ENCODE assay signal across 28 cellular contexts in the genomic region with DNA sequence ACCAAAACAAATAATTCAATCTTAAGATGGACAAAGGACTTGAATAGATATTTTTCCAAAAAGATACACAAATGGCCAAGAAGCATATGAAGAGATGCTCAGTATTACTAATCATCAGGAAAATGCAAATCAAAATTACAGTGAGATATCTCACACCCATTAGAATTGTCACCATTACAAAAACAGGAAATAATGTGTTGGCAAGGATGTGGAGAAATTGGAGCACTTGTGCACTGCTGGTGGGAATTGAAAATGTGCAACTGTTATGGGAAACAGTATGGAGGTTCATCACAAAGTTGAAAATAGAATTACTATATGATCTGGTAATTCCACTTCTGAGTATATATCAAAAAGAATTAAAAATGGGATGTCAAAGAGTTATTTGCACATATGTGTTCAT.
DNase-seq lines count a peak whose midpoint lies in the region; ATAC-seq and TF ChIP-seq lines count a peak whose summit lies in the region.
"Had no signal": no experiment of that assay in that cellular context is flagged by ENCODE, and none has a peak within 500 bp of the region (broad histone marks: within the 10 kb centered on the region; RNA-seq: fewer than 3 reads in every experiment).

No MANE protein-coding gene starts in this region.

- intact Hi-C loops in OCI-LY7 (cut with micrococcal nuclease; ENCODE audit: unreplicated experiment), result no loop called here

- H3K36me3 Mint-ChIP-seq in stimulated activated effector memory CD8-positive, alpha-beta T cell treated with anti-CD3 and anti-CD28 coated beads, Interleukin-12 subunit alpha, Interleukin-12 subunit beta, amount 100 ng/mL, for 72 hours, result no peaks in the 10 kb centered on the region
- H3K36me3 Mint-ChIP-seq: activated naive CD8-positive, alpha-beta T cell treated with anti-CD3 and anti-CD28 coated beads, Interleukin-2, amount 10 ng/mL, durations not matched to agents 7 days and 5 days; natural killer cell treated with Interleukin-12 subunit alpha and Interleukin-12 subunit beta and Interleukin-15 and Interleukin-18, amount 100 ng/mL, for 72 hours had no signal

- H3K4me1 Mint-ChIP-seq in stimulated activated effector memory CD8-positive, alpha-beta T cell treated with anti-CD3 and anti-CD28 coated beads, Interleukin-12 subunit alpha, Interleukin-12 subunit beta, amount 100 ng/mL, for 72 hours, result no peaks in the 10 kb centered on the region
- H3K4me1 Mint-ChIP-seq: central memory CD8-positive, alpha-beta T cell had no signal

- no peak overlapping the region for H3K4me3 ChIP-seq in BLaER1
- H3K4me3 ChIP-seq in OCI-LY7 (ENCODE audit: low read depth, low read length, poor library complexity, severe bottlenecking), result no peak overlapping the region
- no peak overlapping the region for H3K4me3 ChIP-seq in osteoblast (ENCODE audit: insufficient read depth, low read length)
- H3K4me3 ChIP-seq: dorsolateral prefrontal cortex, heart right ventricle, lung, mucosa of descending colon, SJSA1, thoracic aorta had no signal

- POLR2A ChIA-PET in OCI-LY7 (lab: Charles Lee), result interaction anchor here (1.3 kb wide), 1 partner anchor 10 kb away, joined by 6 read pairs; no protein-coding TSS in a partner anchor

- peaks cover 14% of the 10 kb centered on the region for H3K9me3 ChIP-seq in BLaER1
- peaks cover 10% of the 10 kb centered on the region; the same call in 1 of the 2 replicates for H3K9me3 ChIP-seq in OCI-LY7 (ENCODE audit: low read length)
- no peaks in the 10 kb centered on the region for H3K9me3 ChIP-seq in osteoblast (ENCODE audit: low read depth, low read length)
- H3K9me3 ChIP-seq: BE2C, mucosa of descending colon, SJSA1, thoracic aorta had no signal

- ATAC-seq in GM19351 (IDR thresholded peaks at IDR 0.05; ENCODE audit: unreplicated experiment), result no peak
- no peak for ATAC-seq in stimulated activated effector memory CD8-positive, alpha-beta T cell treated with anti-CD3 and anti-CD28 coated beads, Interleukin-12 subunit alpha, Interleukin-12 subunit beta, amount 100 ng/mL, for 72 hours
- ATAC-seq: stimulated activated naive CD8-positive, alpha-beta T cell treated with anti-CD3 and anti-CD28 coated beads, Interleukin-15, Interleukin-2, amounts not matched to agents 100 U/mL and 50 U/mL, for 24 hours had no signal

- H4K20me1 ChIP-seq in BLaER1 (no peaks in the 10 kb centered on the region), OCI-LY7 (ENCODE audit: insufficient read depth, low read length) (no peaks in the 10 kb centered on the region), osteoblast (ENCODE audit: insufficient read depth, low read length) (no peaks in the 10 kb centered on the region)

- no peaks in the 10 kb centered on the region for H3K36me3 ChIP-seq in BLaER1
- H3K36me3 ChIP-seq in OCI-LY7 (ENCODE audit: insufficient read depth, low read length), result peaks cover 10% of the 10 kb centered on the region; the same call in 1 of the 2 replicates
- no peaks in the 10 kb centered on the region for H3K36me3 ChIP-seq in osteoblast (ENCODE audit: insufficient read depth, low read length)
- H3K36me3 ChIP-seq: BE2C, heart right ventricle, SJSA1, thoracic aorta had no signal

- no peak overlapping the region for H2AFZ ChIP-seq in OCI-LY7 (ENCODE audit: low read length)
- H2AFZ ChIP-seq in osteoblast (ENCODE audit: low read length), result no peak overlapping the region

- peaks cover 23% of the 10 kb centered on the region for H3K4me1 ChIP-seq in BLaER1
- peaks cover 17% of the 10 kb centered on the region for H3K4me1 ChIP-seq in OCI-LY7 (ENCODE audit: insufficient read depth, low read length, poor library complexity, severe bottlenecking)
- H3K4me1 ChIP-seq in osteoblast (ENCODE audit: insufficient read depth, low read length), result peaks cover 16% of the 10 kb centered on the region

- H3K27ac Mint-ChIP-seq in stimulated activated effector memory CD8-positive, alpha-beta T cell treated with anti-CD3 and anti-CD28 coated beads, Interleukin-12 subunit alpha, Interleukin-12 subunit beta, amount 100 ng/mL, for 72 hours, result no peak overlapping the region
- H3K27ac Mint-ChIP-seq: activated naive CD8-positive, alpha-beta T cell treated with anti-CD3 and anti-CD28 coated beads, Interleukin-2, amount 10 ng/mL, durations not matched to agents 7 days and 5 days; activated T-cell treated with anti-CD3 and anti-CD28 coated beads, Interleukin-2, amount 50 U/mL, for 24 hours; natural killer cell treated with Interleukin-12 subunit alpha and Interleukin-12 subunit beta and Interleukin-15 and Interleukin-18, amount 100 ng/mL, for 72 hours had no signal

- H3K79me2 ChIP-seq in OCI-LY7 (ENCODE audit: insufficient read depth, low read depth, low read length), result no peaks in the 10 kb centered on the region
- no peaks in the 10 kb centered on the region for H3K79me2 ChIP-seq in osteoblast (ENCODE audit: insufficient read depth, low read length)

- CTCF ChIA-PET in OCI-LY7 (lab: Charles Lee; ENCODE audit: unreplicated experiment), result no interaction called here

- H3K27ac ChIP-seq in BLaER1 (no peak overlapping the region), OCI-LY7 (ENCODE audit: low read depth, low read length, poor library complexity, severe bottlenecking) (no peak overlapping the region), osteoblast (ENCODE audit: low read depth, low read length) (peak overlapping the region; percentile 80)
- H3K27ac ChIP-seq: RWPE1, SJSA1 had no signal

- no peaks in the 10 kb centered on the region for H3K9me3 Mint-ChIP-seq in stimulated activated effector memory CD8-positive, alpha-beta T cell treated with anti-CD3 and anti-CD28 coated beads, Interleukin-12 subunit alpha, Interleukin-12 subunit beta, amount 100 ng/mL, for 72 hours
- H3K9me3 Mint-ChIP-seq: central memory CD8-positive, alpha-beta T cell; natural killer cell treated with Interleukin-12 subunit alpha and Interleukin-12 subunit beta and Interleukin-15 and Interleukin-18, amount 100 ng/mL, for 72 hours had no signal

- no peak overlapping the region for H3K4me3 Mint-ChIP-seq in stimulated activated effector memory CD8-positive, alpha-beta T cell treated with anti-CD3 and anti-CD28 coated beads, Interleukin-12 subunit alpha, Interleukin-12 subunit beta, amount 100 ng/mL, for 72 hours
- H3K4me3 Mint-ChIP-seq: activated naive CD8-positive, alpha-beta T cell treated with anti-CD3 and anti-CD28 coated beads, Interleukin-2, amount 10 ng/mL, durations not matched to agents 7 days and 5 days; activated T-cell treated with anti-CD3 and anti-CD28 coated beads, Interleukin-2, amount 50 U/mL, for 24 hours; central memory CD8-positive, alpha-beta T cell; natural killer cell treated with Interleukin-12 subunit alpha and Interleukin-12 subunit beta and Interleukin-15 and Interleukin-18, amount 100 ng/mL, for 72 hours had no signal

- H3K27me3 ChIP-seq in BLaER1 (no peaks in the 10 kb centered on the region), osteoblast (ENCODE audit: insufficient read depth, low read length) (no peaks in the 10 kb centered on the region)
- H3K27me3 ChIP-seq: BE2C, dorsolateral prefrontal cortex, heart right ventricle, SJSA1 had no signal

- H3K4me2 ChIP-seq in BLaER1 (peak overlapping the region; percentile 69), OCI-LY7 (ENCODE audit: low read length) (0 out of 2 replicates have a peak overlapping the region, but pooled peaks have one; percentile 46), osteoblast (ENCODE audit: insufficient read depth, low read length) (no peak overlapping the region)

- H3K9ac ChIP-seq in BLaER1, result no peak overlapping the region

- DNase-seq in OCI-LY7 (ENCODE audit: low spot score) (no peak), dermis microvascular lymphatic vessel endothelial cell (ENCODE audit: low read depth in 2 of 2) (peak; percentile 67 to 76), osteoblast (ENCODE audit: insufficient read length, low spot score, missing footprints) (no peak), NCI-H748 treated with DMSO at 0.1 percent for 48 hours (lab: John Stamatoyannopoulos, UW) (no peak)
- no peak for DNase-seq in stimulated activated naive CD4-positive, alpha-beta T cell treated with Interleukin-2 at 50 U/mL for 16 hours (lab: John Stamatoyannopoulos, UW)
- DNase-seq in stimulated activated effector memory CD8-positive, alpha-beta T cell treated with anti-CD3 and anti-CD28 coated beads, Interleukin-12 subunit alpha, Interleukin-12 subunit beta, amount 100 ng/mL, for 72 hours (ENCODE audit: low spot score in 2 of 2), result no peak
- DNase-seq: activated CD4-positive, alpha-beta T cell treated with anti-CD3 and anti-CD28 coated beads, Interleukin-2, amount 50 U/mL, for 1 hour; activated CD4-positive, CD25-positive, alpha-beta regulatory T cell; activated gamma-delta T cell treated with Interleukin-2 at 50 U/mL for 16 hours; activated naive CD8-positive, alpha-beta T cell treated with anti-CD3 and anti-CD28 coated beads, Interleukin-2, amount 10 ng/mL, durations not matched to agents 7 days and 5 days; activated T-cell treated with anti-CD3 and anti-CD28 coated beads, Interleukin-2, amount 50 U/mL, for 24 hours; BE2C; dorsolateral prefrontal cortex; foreskin melanocyte; heart right ventricle; kidney; mucosa of descending colon; NCI-H1694; stimulated activated naive CD8-positive, alpha-beta T cell treated with anti-CD3 and anti-CD28 coated beads, Interleukin-15, Interleukin-2, amounts not matched to agents 100 U/mL and 50 U/mL, for 24 hours; T-helper 1 cell had no signal

- BruUV-seq in OCI-LY7 (replicated peaks; lab: Mats Ljungman, UMichigan), result no TSS peak

- no peaks in the 10 kb centered on the region for H3K9me2 ChIP-seq in OCI-LY7 (ENCODE audit: insufficient read depth, low read length)

- TF ChIP-seq CTCF in OCI-LY7 (conservative IDR thresholded peaks at IDR 0.05; ENCODE audit: low read length) (no peak), osteoblast (IDR thresholded peaks at IDR 0.05; ENCODE audit: extremely low read depth, low read depth, low read length) (no peak)

Comparison
In these comparisons a context has a peak if more than half of its experiments do, and no peak if none do; other contexts are left out.
1. DNase-seq: peak in dermis microvascular lymphatic vessel endothelial cell (2 of 2); none in OCI-LY7 (single experiment), osteoblast (single experiment), stimulated activated naive CD4-positive, alpha-beta T cell treated with Interleukin-2 at 50 U/mL for 16 hours (single experiment), NCI-H748 treated with DMSO at 0.1 percent for 48 hours (single experiment) and stimulated activated effector memory CD8-positive, alpha-beta T cell treated with anti-CD3 and anti-CD28 coated beads, Interleukin-12 subunit alpha, Interleukin-12 subunit beta, amount 100 ng/mL, for 72 hours (0 of 2).